ENCODE assay signal across 8 cellular contexts in genomic region chr11:72222106-72222891, GRCh38. TPM values are rescaled to one million over a fixed set of nuclear protein-coding genes. Genes with fewer than 3 reads are reported as not detected.
DNase-seq lines count a peak whose midpoint lies in the region; ATAC-seq, FAIRE-seq and TF ChIP-seq lines count a peak whose summit lies in the region.

No MANE protein-coding gene starts in this region.

- no peak for FAIRE-seq in A549 (lab: Jason Lieb, UNC)

- no peaks in the 10 kb centered on the region for H3K9me3 Mint-ChIP-seq in brain

- no TSS peak for BruUV-seq in HCT116 (replicated peaks; lab: Mats Ljungman, UMichigan)

- H3K27ac ChIP-seq in A549 (peak overlapping the region; percentile 97 to 98), HCT116 (ENCODE audit: low read depth, low read length) (peak overlapping the region; percentile 79)

- WGBS in A549 (ENCODE audit: missing lambda C conversion rate), result 68% methylated on average over 6 of the region's 6 CpGs

- peaks cover 37% of the 10 kb centered on the region for H3K4me1 Mint-ChIP-seq in brain

- no peaks in the 10 kb centered on the region for H4K20me1 ChIP-seq in HCT116 (ENCODE audit: insufficient read depth)

- H3K27me3 Mint-ChIP-seq in brain, result peaks cover 31% of the 10 kb centered on the region

- H3K36me3 Mint-ChIP-seq in brain, result no peaks in the 10 kb centered on the region

- intact Hi-C loops in HCT116 (cut with micrococcal nuclease), result loop anchor here (5.0 to 10.0 kb wide), 2 partner anchors 120 to 213 kb away; partner anchors contain the start of genes CLPB and LAMTOR1

- H3K9me3 ChIP-seq in A549, result no peaks in the 10 kb centered on the region
- H3K9me3 ChIP-seq in HCT116 (ENCODE audit: control insufficient read depth in 1 of 2, insufficient read depth in 1 of 2, low read depth in 1 of 2, low read length in 2 of 2), result no peaks in the 10 kb centered on the region

- CTCF ChIA-PET in A549 (lab: Yijun Ruan, JAX) (interaction anchor here (0.7 to 9.4 kb wide), 15 partner anchors 13 to 368 kb away, joined by 3 to 83 read pairs (median 6); partner anchors contain the start of gene CLPB), HCT116 (lab: Charles Lee) (interaction anchor here (1.3 to 1.8 kb wide), 2 partner anchors 39 to 197 kb away, joined by 5 to 6 read pairs; no protein-coding TSS in a partner anchor)

- H3K4me2 ChIP-seq in A549 (peak overlapping the region; percentile 93), HCT116 (ENCODE audit: low read length) (peak overlapping the region; percentile 99)

- peak overlapping the region; percentile 92 for H3K4me3 ChIP-seq in A549
- H3K4me3 ChIP-seq in HCT116 (replicated peaks in 1 of 2; ENCODE audit: low read depth in 1 of 2, low read length in 2 of 2), result peak overlapping the region; percentile 88 to 94

- POLR2A ChIA-PET in A549 (lab: Yijun Ruan, JAX) (interaction anchor here (1.0 kb wide), 1 partner anchor 14 kb away, joined by 4 read pairs; no protein-coding TSS in a partner anchor), HCT116 (lab: Charles Lee) (no interaction called here)

- RAD21 ChIA-PET in HCT116 (lab: Charles Lee; ENCODE audit: low non-redundant PET in 1 of 2, low total read pairs in 2 of 2, uncharacterized antibody in 2 of 2, unreplicated experiment in 2 of 2), result no interaction called here

- ATAC-seq in A549 (no peak; a peak in 1 of 6 replicates), HCT116 (no peak), GM21526 (IDR thresholded peaks at IDR 0.05; ENCODE audit: low FRiP score, unreplicated experiment) (no peak), HG02623 (IDR thresholded peaks at IDR 0.05; ENCODE audit: unreplicated experiment) (no peak), HG03520 (IDR thresholded peaks at IDR 0.05; ENCODE audit: unreplicated experiment) (no peak)

- no peaks in the 10 kb centered on the region for H3K36me3 ChIP-seq in HCT116 (ENCODE audit: control insufficient read depth in 1 of 2, insufficient read depth in 2 of 2, low read length in 2 of 2)

- peak overlapping the region; percentile 91 for H3K9ac ChIP-seq in HCT116 (ENCODE audit: low read length)

- no peak for TF ChIP-seq EP300 in A549 (IDR thresholded peaks at IDR 0.05)

- peak overlapping the region; percentile 64 to 95 (median 86) for H3K27ac Mint-ChIP-seq in brain

- no peak for DNase-seq in A549 (ENCODE audit: low read depth in 1 of 2, low spot score in 1 of 2)
- no peak for DNase-seq in HCT116 (ENCODE audit: low read depth, low spot score)
- DNase-seq in mesenteric fat pad (ENCODE audit: low spot score), result peak; percentile 81
- DNase-seq in NCI-H524 (lab: John Stamatoyannopoulos, UW), result no peak

- H3K4me1 ChIP-seq in A549, result peaks cover 21% of the 10 kb centered on the region
- H3K4me1 ChIP-seq in HCT116 (ENCODE audit: control insufficient read depth in 1 of 2, insufficient read depth in 2 of 2, low read length in 2 of 2), result peaks cover 17 to 29% of the 10 kb centered on the region in 2 experiments

- no peaks in the 10 kb centered on the region for H3K27me3 ChIP-seq in HCT116 (ENCODE audit: insufficient read depth, low read length)

- peaks cover 10% of the 10 kb centered on the region; the same call in 1 of the 2 replicates for H3K79me2 ChIP-seq in HCT116 (ENCODE audit: insufficient read depth, low read length)

- TF ChIP-seq RAD21 in A549 (conservative IDR thresholded peaks at IDR 0.05 in 1 of 2, IDR thresholded peaks at IDR 0.05 in 1 of 2) (no peak), HCT116 (IDR thresholded peaks at IDR 0.05; ENCODE audit: low read depth) (no peak)

- peak overlapping the region; percentile 82 to 91 (median 86) for H3K4me3 Mint-ChIP-seq in brain

- peak overlapping the region; percentile 90 for H2AFZ ChIP-seq in HCT116 (ENCODE audit: low read depth, low read length, poor library complexity, severe bottlenecking)

- TF ChIP-seq CTCF in A549 (IDR thresholded peaks at IDR 0.05), result no peak
- no peak for TF ChIP-seq CTCF in HCT116 (IDR thresholded peaks at IDR 0.05 in 2 of 3, conservative IDR thresholded peaks at IDR 0.05 in 1 of 3; ENCODE audit: borderline replicate concordance in 1 of 3, insufficient read depth in 1 of 3, low read depth in 2 of 3, low read length in 2 of 3)
- TF ChIP-seq CTCF in brain (conservative IDR thresholded peaks at IDR 0.05), result no peak

- no peaks in the 10 kb centered on the region for H3K9me2 ChIP-seq in HCT116 (ENCODE audit: insufficient read depth)

- no peak for TF ChIP-seq POLR2A in A549 (IDR thresholded peaks at IDR 0.05; ENCODE audit: low read length)
- no peak for TF ChIP-seq POLR2A in HCT116 (IDR thresholded peaks at IDR 0.05; ENCODE audit: borderline replicate concordance, extremely low read depth, insufficient read depth, insufficient read length)

TF ChIP-seq in A549, 52 proteins besides CTCF, POLR2A, EP300 and RAD21:
- TF ChIP-seq MAX (IDR thresholded peaks at IDR 0.05) (no peak), RFX5 (IDR thresholded peaks at IDR 0.05) (no peak), RARB (CRISPR knock-in tag; IDR thresholded peaks at IDR 0.05) (no peak), MYC (IDR thresholded peaks at IDR 0.05; ENCODE audit: borderline replicate concordance, low read length) (no peak)
TF ChIP-seq in A549: peak in this region for 0.

TF ChIP-seq in HCT116, 20 proteins besides CTCF, POLR2A, EP300 and RAD21:
- TF ChIP-seq SIN3A (IDR thresholded peaks at IDR 0.05; ENCODE audit: low read depth), result no peak
- TF ChIP-seq SRF (IDR thresholded peaks at IDR 0.05; ENCODE audit: low read depth), result no peak
- no peak for TF ChIP-seq ELF1 (IDR thresholded peaks at IDR 0.05; ENCODE audit: borderline replicate concordance, low read depth)
- TF ChIP-seq FOSL1 (IDR thresholded peaks at IDR 0.05; ENCODE audit: low read depth), result no peak
TF ChIP-seq in HCT116: peak in this region for 0.

RNA-seq across cellular contexts. Expression of gene INPPL1, which starts 2.3 kb away (rescaled TPM):
- polyA plus RNA-seq in A549 (2011; rRNA removed) (67.4 and 84.8 TPM in 2 replicates), A549 (2017; fragmentation: RNase III; extraction: RNeasy Plus Mini Kit Qiagen cat#74134 plus additional on column Dnase treatment) (94.5 to 117 TPM (median 103 TPM) in 3 replicates), brain (ENCODE audit: insufficient read depth, low read depth, low replicate concordance) (275 TPM)
- 58.1 and 79.4 TPM in 2 replicates for polyA plus RNA-seq in A549 (2012; cell fraction: cytosol; rRNA removed)
- polyA plus RNA-seq in A549 (2012; cell fraction: nucleus; rRNA removed), result 441 and 536 TPM in 2 replicates
- polyA minus RNA-seq in A549 (2011; rRNA and poly(A)+ RNA removed), result 129 and 131 TPM in 2 replicates
- total RNA-seq in HCT116 (2021; ENCODE audit: unreplicated experiment) (132 TPM), mesenteric fat pad (107 TPM)
- 78.6 and 86.0 TPM in 2 replicates for polyA plus RNA-seq in HCT116 (2012)

RNA-seq across cellular contexts. Expression of gene FOLR2, which starts 5.7 kb away (rescaled TPM):
- polyA plus RNA-seq in A549 (2011; rRNA removed) (not detected in 2 replicates), A549 (2017; fragmentation: RNase III; extraction: RNeasy Plus Mini Kit Qiagen cat#74134 plus additional on column Dnase treatment) (not detected in 3 replicates), brain (ENCODE audit: insufficient read depth, low read depth, low replicate concordance) (13.7 TPM)
- not detected in 2 replicates for polyA plus RNA-seq in A549 (2012; cell fraction: cytosol; rRNA removed)
- 0.28 TPM in 1 of 2 replicates, not detected in the other for polyA plus RNA-seq in A549 (2012; cell fraction: nucleus; rRNA removed)
- not detected in 2 replicates for polyA minus RNA-seq in A549 (2011; rRNA and poly(A)+ RNA removed)
- total RNA-seq in HCT116 (2021; ENCODE audit: unreplicated experiment) (not detected), mesenteric fat pad (77.3 TPM)
- not detected in 2 replicates for polyA plus RNA-seq in HCT116 (2012)

RNA-seq across cellular contexts. Expression of gene PHOX2A, which starts 21.7 kb away (rescaled TPM):
- not detected in 2 replicates for polyA plus RNA-seq in A549 (2011; rRNA removed)
- not detected in 2 replicates for polyA plus RNA-seq in A549 (2012; cell fraction: cytosol; rRNA removed)
- not detected in 2 replicates for polyA plus RNA-seq in A549 (2012; cell fraction: nucleus; rRNA removed)
- polyA plus RNA-seq in A549 (2017; fragmentation: RNase III; extraction: RNeasy Plus Mini Kit Qiagen cat#74134 plus additional on column Dnase treatment), result not detected in 3 replicates
- not detected in 2 replicates for polyA minus RNA-seq in A549 (2011; rRNA and poly(A)+ RNA removed)
- not detected for total RNA-seq in HCT116 (2021; ENCODE audit: unreplicated experiment)
- polyA plus RNA-seq in HCT116 (2012), result not detected in 2 replicates
- polyA plus RNA-seq in brain (ENCODE audit: insufficient read depth, low read depth, low replicate concordance), result 9.1 TPM
- total RNA-seq in mesenteric fat pad, result not detected

RNA-seq across cellular contexts. Expression of gene FOLR1, which starts 30.4 kb away (rescaled TPM):
- 0.22 and 0.25 TPM in 2 replicates for polyA plus RNA-seq in A549 (2011; rRNA removed)
- polyA plus RNA-seq in A549 (2012; cell fraction: cytosol; rRNA removed), result 0.08 and 0.13 TPM in 2 replicates
- polyA plus RNA-seq in A549 (2012; cell fraction: nucleus; rRNA removed), result 0.19 and 0.42 TPM in 2 replicates
- 0.08 to 0.12 TPM (median 0.09 TPM) in 3 replicates for polyA plus RNA-seq in A549 (2017; fragmentation: RNase III; extraction: RNeasy Plus Mini Kit Qiagen cat#74134 plus additional on column Dnase treatment)
- polyA minus RNA-seq in A549 (2011; rRNA and poly(A)+ RNA removed), result not detected in 2 replicates
- 4.8 TPM for total RNA-seq in HCT116 (2021; ENCODE audit: unreplicated experiment)
- polyA plus RNA-seq in HCT116 (2012), result 7.8 and 9.2 TPM in 2 replicates
- 18.6 TPM for polyA plus RNA-seq in brain (ENCODE audit: insufficient read depth, low read depth, low replicate concordance)
- 0.32 TPM for total RNA-seq in mesenteric fat pad

Comparison
In these comparisons a context has a peak if more than half of its experiments do, and no peak if none do; other contexts are left out.
1. RNA of gene FOLR2, which starts 5.7 kb away (total RNA-seq): 77.3 TPM in mesenteric fat pad (single experiment); not detected in HCT116 (single experiment); every median in the first group is over 10 times any median in the second.